23 cellular contexts compared by ENCODE assay signal in genomic region chr2:120593921-120594686, GRCh38.
DNase-seq lines count a peak whose midpoint lies in the region; ATAC-seq, FAIRE-seq and TF ChIP-seq lines count a peak whose summit lies in the region.
"Had no signal": no experiment of that assay in that cellular context is flagged by ENCODE, and none has a peak within 500 bp of the region (broad histone marks: within the 10 kb centered on the region; RNA-seq: fewer than 3 reads in every experiment).

No MANE protein-coding gene starts in this region.

- TF ChIP-seq RAD21 in HepG2 (CRISPR knock-in tag; IDR thresholded peaks at IDR 0.05) = no peak

- H3K36me3 Mint-ChIP-seq in osteocyte (ENCODE audit: unreplicated experiment) = no peaks in the 10 kb centered on the region

- H3K27ac ChIP-seq in HepG2 (ENCODE audit: extremely low read length, insufficient read depth, low read length) (no peak overlapping the region), right lobe of liver (no peak overlapping the region), kidney (ENCODE audit: low read depth in 2 of 2, low read length in 2 of 2) (no peak overlapping the region), spleen (no peak overlapping the region)
- H3K27ac ChIP-seq: A549, KMS-11 had no signal

- H3K27me3 Mint-ChIP-seq in osteocyte (ENCODE audit: unreplicated experiment) = peaks cover 2% of the 10 kb centered on the region

- FAIRE-seq in HepG2 (lab: Jason Lieb, UNC) (no peak), kidney (lab: Jason Lieb, UNC) (no peak)
- FAIRE-seq: A549, GM12892, H54 had no signal

- no peak overlapping the region for H3K4me3 ChIP-seq in HepG2 (replicated peaks in 1 of 3; ENCODE audit: insufficient read depth in 1 of 3, low read depth in 2 of 3, low read length in 3 of 3)
- no peak overlapping the region for H3K4me3 ChIP-seq in right lobe of liver
- no peak overlapping the region for H3K4me3 ChIP-seq in kidney (ENCODE audit: low read length in 2 of 2)
- no peak overlapping the region for H3K4me3 ChIP-seq in spleen
- H3K4me3 ChIP-seq: A549; BLaER1 treated with 17β-estradiol and CSF1 and Interleukin-3, amounts not matched to agents 10 nM and 100 nM had no signal

- TF ChIP-seq POLR2A in HepG2 (IDR thresholded peaks at IDR 0.05; ENCODE audit: insufficient read depth in 1 of 2, low read depth in 2 of 2, low read length in 2 of 2) (no peak), right lobe of liver (IDR thresholded peaks at IDR 0.05) (no peak), spleen (IDR thresholded peaks at IDR 0.05) (no peak)

- no TSS peak for BruUV-seq in HepG2 (replicated peaks; lab: Mats Ljungman, UMichigan)

- TF ChIP-seq CTCF in HepG2 (CRISPR knock-in tag; IDR thresholded peaks at IDR 0.05) (no peak), right lobe of liver (IDR thresholded peaks at IDR 0.05) (no peak), kidney (IDR thresholded peaks at IDR 0.05; ENCODE audit: borderline replicate concordance, extremely low read depth, insufficient read depth) (no peak), spleen (IDR thresholded peaks at IDR 0.05 in 8 of 11, conservative IDR thresholded peaks at IDR 0.05 in 3 of 11) (no peak), osteocyte (IDR thresholded peaks at IDR 0.05) (no peak)

- no peak for DNase-seq in HepG2 (ENCODE audit: low spot score)
- DNase-seq in right lobe of liver = no peak
- DNase-seq in NCI-H82 treated with DMSO at 0.1 percent for 48 hours (lab: John Stamatoyannopoulos, UW; ENCODE audit: unreplicated experiment) = peak; percentile 95
- DNase-seq in kidney = peak; percentile 13
- peak; percentile 17 for DNase-seq in spleen
- no peak for DNase-seq in osteocyte (ENCODE audit: extremely low spot score, unreplicated experiment)
- no peak for DNase-seq in stimulated activated CD4-positive, alpha-beta T cell treated with anti-CD3 and anti-CD28 coated beads, Interleukin-2, amount 100 ng/mL, for 48 hours
- DNase-seq: AML-193; CD4-positive, alpha-beta T cell; DMS153; DND-41; IMR-90; MM.1S; NCI-H1417; NCI-H2029 treated with DMSO at 0.1 percent for 48 hours; NCI-H774; SHP77 treated with DMSO at 0.1 percent for 48 hours had no signal

- in situ Hi-C loops in HepG2 (cut with HindIII; ENCODE audit: extremely low pct_ligation_motif_present, low pct_unique_long_range_greater_than_20kb) = no loop called here

- H3K27me3 ChIP-seq in HepG2 (ENCODE audit: control insufficient read depth in 1 of 2, insufficient read depth in 2 of 2, low read length in 2 of 2) (peaks cover 11 to 88% of the 10 kb centered on the region in 2 experiments), right lobe of liver (no peaks in the 10 kb centered on the region), spleen (replicated peaks in 1 of 7) (peaks cover 0 to 51% (median 0%) of the 10 kb centered on the region in 7 donors)

- no peaks in the 10 kb centered on the region for H3K9me3 Mint-ChIP-seq in osteocyte (ENCODE audit: unreplicated experiment)
- H3K9me3 Mint-ChIP-seq: CD4-positive, alpha-beta T cell had no signal

- H3K36me3 ChIP-seq in HepG2 (replicated peaks in 1 of 2; ENCODE audit: control insufficient read depth in 1 of 2, insufficient read depth in 2 of 2, low read length in 2 of 2) (no peaks in the 10 kb centered on the region), right lobe of liver (no peaks in the 10 kb centered on the region), kidney (ENCODE audit: control insufficient read depth in 1 of 2, insufficient read depth in 2 of 2, low read length in 2 of 2) (no peaks in the 10 kb centered on the region), spleen (no peaks in the 10 kb centered on the region)
- H3K36me3 ChIP-seq: BLaER1 treated with 17β-estradiol and CSF1 and Interleukin-3, amounts not matched to agents 10 nM and 100 nM had no signal

- H3K4me1 ChIP-seq in HepG2 (ENCODE audit: insufficient read depth, low read length) (peaks cover 22% of the 10 kb centered on the region), right lobe of liver (peaks cover 0 to 20% (median 10%) of the 10 kb centered on the region in 4 donors), kidney (ENCODE audit: control insufficient read depth in 1 of 2, insufficient read depth in 1 of 2, low read depth in 1 of 2, low read length in 2 of 2) (no peaks in the 10 kb centered on the region), spleen (no peaks in the 10 kb centered on the region)

- peaks cover 5% of the 10 kb centered on the region; the same call in 1 of the 2 replicates for H4K20me1 ChIP-seq in HepG2 (ENCODE audit: insufficient read depth, low read length)
- H4K20me1 ChIP-seq: BLaER1 treated with 17β-estradiol and CSF1 and Interleukin-3, amounts not matched to agents 10 nM and 100 nM had no signal

- WGBS in HepG2 (ENCODE audit: low lambda C conversion rate) = 35% methylated on average over 8 of the region's 9 CpGs
- 84% methylated on average over 6 of the region's 9 CpGs for WGBS in right lobe of liver (ENCODE audit: insufficient coverage, low coverage, low lambda C conversion rate, missing lambda C conversion rate)
- WGBS in spleen, 5 donors = 85 to 93% (median 91%) methylated on average over 9 of the region's 9 CpGs

- peaks cover 44% of the 10 kb centered on the region for H3K4me1 Mint-ChIP-seq in osteocyte (ENCODE audit: unreplicated experiment)

- no peak overlapping the region for H2AFZ ChIP-seq in HepG2 (ENCODE audit: low read length)

- H3K27ac Mint-ChIP-seq in osteocyte (ENCODE audit: unreplicated experiment) = no peak overlapping the region
- H3K27ac Mint-ChIP-seq: CD4-positive, alpha-beta T cell had no signal

- POLR2A ChIA-PET in HepG2 (lab: Yijun Ruan, JAX) = no interaction called here

- no peak overlapping the region for H3K4me2 ChIP-seq in HepG2 (ENCODE audit: low read depth, low read length)
- H3K4me2 ChIP-seq: A549, KMS-11 had no signal

- H3K4me3 Mint-ChIP-seq in osteocyte (ENCODE audit: unreplicated experiment) = no peak overlapping the region
- H3K4me3 Mint-ChIP-seq: CD4-positive, alpha-beta T cell had no signal

- H3K79me2 ChIP-seq in HepG2 (ENCODE audit: insufficient read depth, low read length) = no peaks in the 10 kb centered on the region

- CTCF ChIA-PET in HepG2 (lab: Yijun Ruan, JAX; ENCODE audit: low intra/inter-chr PET ratio, low total read pairs) = no interaction called here

- H3K9me3 ChIP-seq in HepG2 (ENCODE audit: low read length) (no peaks in the 10 kb centered on the region), right lobe of liver (no peaks in the 10 kb centered on the region), kidney (ENCODE audit: control insufficient read depth in 1 of 2, low read length in 2 of 2) (no peaks in the 10 kb centered on the region), spleen (peaks cover 0 to under 1% (median 0%) of the 10 kb centered on the region in 8 donors)
- H3K9me3 ChIP-seq: A549; BLaER1 treated with 17β-estradiol and CSF1 and Interleukin-3, amounts not matched to agents 10 nM and 100 nM had no signal

- TF ChIP-seq EP300 in HepG2 (IDR thresholded peaks at IDR 0.05; ENCODE audit: low read depth in 2 of 2, low read length in 2 of 2) = no peak
- no peak for TF ChIP-seq EP300 in HepG2 (CRISPR knock-in tag; IDR thresholded peaks at IDR 0.05; ENCODE audit: borderline replicate concordance)

- intact Hi-C loops in HepG2 (cut with micrococcal nuclease; ENCODE audit: unreplicated experiment) (no loop called here), right lobe of liver (cut with DNase I) (no loop called here), kidney (cut with DNase I) (no loop called here), spleen (cut with DNase I; ENCODE audit: low total_unique reads) (no loop called here)

- H3K9ac ChIP-seq in HepG2 (ENCODE audit: insufficient read depth, low read depth, low read length) = no peak overlapping the region
- no peak overlapping the region for H3K9ac ChIP-seq in kidney (ENCODE audit: low read length in 2 of 2)
- H3K9ac ChIP-seq: BLaER1 treated with 17β-estradiol and CSF1 and Interleukin-3, amounts not matched to agents 10 nM and 100 nM; KMS-11 had no signal

- ATAC-seq in HepG2 = no peak
- no peak for ATAC-seq in right lobe of liver
- no peak for ATAC-seq in HG03460 (IDR thresholded peaks at IDR 0.05; ENCODE audit: unreplicated experiment)

TF ChIP-seq in HepG2, 621 proteins besides CTCF, POLR2A, EP300 and RAD21:
- no peak for TF ChIP-seq HMG20B (CRISPR knock-in tag; conservative IDR thresholded peaks at IDR 0.05)
- TF ChIP-seq ZNF768 (CRISPR knock-in tag; IDR thresholded peaks at IDR 0.05) = peak; percentile 88

Comparison
In these comparisons a context has a peak if more than half of its experiments do, and no peak if none do; other contexts are left out.
1. DNase-seq: peak in NCI-H82 treated with DMSO at 0.1 percent for 48 hours (single experiment), kidney (single experiment) and spleen (single experiment); none in HepG2 (single experiment), right lobe of liver (0 of 3), osteocyte (single experiment) and stimulated activated CD4-positive, alpha-beta T cell treated with anti-CD3 and anti-CD28 coated beads, Interleukin-2, amount 100 ng/mL, for 48 hours (0 of 2).